Comparison of ENCODE assay signal across 2 cellular contexts in the genomic region with DNA sequence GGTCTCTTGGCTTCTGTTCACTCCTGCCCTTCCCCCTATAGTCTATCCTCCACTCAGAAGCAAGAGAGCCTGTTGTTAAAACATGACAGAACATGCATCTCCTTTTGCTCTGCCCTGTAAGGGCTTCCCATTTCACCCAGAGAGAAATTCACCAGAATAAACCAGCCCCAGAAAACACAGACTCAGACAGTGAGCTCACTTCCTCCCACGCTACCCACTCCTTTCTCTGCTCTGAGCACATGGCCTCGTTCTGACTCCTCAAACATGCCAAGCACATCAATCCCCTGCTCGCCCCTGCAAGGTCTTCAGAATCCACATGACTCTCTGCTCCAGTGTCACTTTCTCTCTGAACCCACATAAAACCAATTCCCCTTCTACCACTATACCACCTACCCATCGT.
TF ChIP-seq lines count a peak whose summit lies in the region.

No MANE protein-coding gene starts in this region.

TF ChIP-seq in IMR-90, 13 proteins besides CTCF, POLR2A, EP300 and RAD21:
- TF ChIP-seq MXI1 (IDR thresholded peaks at IDR 0.05; ENCODE audit: borderline replicate concordance, low read depth, low read length) (0 out of 2 replicates have a peak, but pooled peaks have one; percentile 57), MAFK (IDR thresholded peaks at IDR 0.05; ENCODE audit: low read depth, low read length) (no peak)
TF ChIP-seq in IMR-90: peak in this region for 1.

TF ChIP-seq in H1, 55 proteins besides CTCF, POLR2A, EP300 and RAD21:
- TF ChIP-seq YY1 (IDR thresholded peaks at IDR 0.05; ENCODE audit: low read depth, low read length), result no peak
- no peak for TF ChIP-seq JUN (IDR thresholded peaks at IDR 0.05; ENCODE audit: low read depth, low read length)
- no peak for TF ChIP-seq KDM5A (IDR thresholded peaks at IDR 0.05; ENCODE audit: low read length)
- TF ChIP-seq TEAD4 (IDR thresholded peaks at IDR 0.05; ENCODE audit: low read depth, low read length), result no peak
- TF ChIP-seq, protein P1, sequence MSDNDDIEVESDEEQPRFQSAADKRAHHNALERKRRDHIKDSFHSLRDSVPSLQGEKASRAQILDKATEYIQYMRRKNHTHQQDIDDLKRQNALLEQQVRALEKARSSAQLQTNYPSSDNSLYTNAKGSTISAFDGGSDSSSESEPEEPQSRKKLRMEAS (IDR thresholded peaks at IDR 0.05), result no peak
- TF ChIP-seq, protein P2, sequence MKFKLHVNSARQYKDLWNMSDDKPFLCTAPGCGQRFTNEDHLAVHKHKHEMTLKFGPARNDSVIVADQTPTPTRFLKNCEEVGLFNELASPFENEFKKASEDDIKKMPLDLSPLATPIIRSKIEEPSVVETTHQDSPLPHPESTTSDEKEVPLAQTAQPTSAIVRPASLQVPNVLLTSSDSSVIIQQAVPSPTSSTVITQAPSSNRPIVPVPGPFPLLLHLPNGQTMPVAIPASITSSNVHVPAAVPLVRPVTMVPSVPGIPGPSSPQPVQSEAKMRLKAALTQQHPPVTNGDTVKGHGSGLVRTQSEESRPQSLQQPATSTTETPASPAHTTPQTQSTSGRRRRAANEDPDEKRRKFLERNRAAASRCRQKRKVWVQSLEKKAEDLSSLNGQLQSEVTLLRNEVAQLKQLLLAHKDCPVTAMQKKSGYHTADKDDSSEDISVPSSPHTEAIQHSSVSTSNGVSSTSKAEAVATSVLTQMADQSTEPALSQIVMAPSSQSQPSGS (IDR thresholded peaks at IDR 0.05; ENCODE audit: low read length), result no peak
- TF ChIP-seq CBX5 (IDR thresholded peaks at IDR 0.05; ENCODE audit: low read depth, low read length), result no peak
- no peak for TF ChIP-seq TAF1 (IDR thresholded peaks at IDR 0.05; ENCODE audit: low read depth, low read length)
- TF ChIP-seq SIX5 (IDR thresholded peaks at IDR 0.05; ENCODE audit: low read depth, low read length), result no peak
- TF ChIP-seq POU5F1 (IDR thresholded peaks at IDR 0.05; ENCODE audit: low read depth, low read length), result no peak
- no peak for TF ChIP-seq TBP (IDR thresholded peaks at IDR 0.05; ENCODE audit: low read depth, low read length)
- TF ChIP-seq, protein P3, sequence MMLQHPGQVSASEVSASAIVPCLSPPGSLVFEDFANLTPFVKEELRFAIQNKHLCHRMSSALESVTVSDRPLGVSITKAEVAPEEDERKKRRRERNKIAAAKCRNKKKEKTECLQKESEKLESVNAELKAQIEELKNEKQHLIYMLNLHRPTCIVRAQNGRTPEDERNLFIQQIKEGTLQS (IDR thresholded peaks at IDR 0.05; ENCODE audit: insufficient read depth, low read depth, low read length), result no peak
- TF ChIP-seq NANOG (IDR thresholded peaks at IDR 0.05; ENCODE audit: insufficient read depth, low read depth, low read length, poor library complexity, severe bottlenecking), result no peak
- no peak for TF ChIP-seq RBBP5 (IDR thresholded peaks at IDR 0.05; ENCODE audit: borderline replicate concordance, low read depth, low read length)
- TF ChIP-seq MAFK (IDR thresholded peaks at IDR 0.05; ENCODE audit: low read depth, low read length), result no peak
- TF ChIP-seq SP4 (IDR thresholded peaks at IDR 0.05; ENCODE audit: low read length), result no peak
